Comparison of ENCODE assay signal across 11 cellular contexts in genomic region chr11:64771861-64772260, GRCh38. TPM values are rescaled to one million over a fixed set of nuclear protein-coding genes. Genes with fewer than 3 reads are reported as not detected.
DNase-seq lines count a peak whose midpoint lies in the region; ATAC-seq lines count a peak whose summit lies in the region.
"Had no signal": no experiment of that assay in that cellular context is flagged by ENCODE, and none has a peak within 500 bp of the region (broad histone marks: within the 10 kb centered on the region; RNA-seq: fewer than 3 reads in every experiment).

No MANE protein-coding gene starts in this region.

- peaks cover 57% of the 10 kb centered on the region for H3K4me1 ChIP-seq in effector memory CD4-positive, alpha-beta T cell (ENCODE audit: control insufficient read depth, insufficient read depth, low read length, poor library complexity, severe bottlenecking)
- H3K4me1 ChIP-seq in right cardiac atrium (ENCODE audit: control insufficient read depth, insufficient read depth, low read length), result peaks cover 3% of the 10 kb centered on the region

- peaks cover 99% of the 10 kb centered on the region for H3K36me3 ChIP-seq in effector memory CD4-positive, alpha-beta T cell (ENCODE audit: control insufficient read depth, insufficient read depth, low read length)

- peak overlapping the region; percentile 51 for H3K4me3 Mint-ChIP-seq in activated T-cell treated with anti-CD3 and anti-CD28 coated beads, Interleukin-2, amount 50 U/mL, for 24 hours
- H3K4me3 Mint-ChIP-seq in stimulated activated naive B cell treated with anti-CD40 and anti-IgM and Interleukin-4, amounts not matched to agents 10 μg/mL and 1 μg/mL and 100 μg/mL, for 72 hours, result peak overlapping the region; percentile 64 to 77

- H3K4me1 Mint-ChIP-seq in activated T-cell treated with anti-CD3 and anti-CD28 coated beads, Interleukin-2, amount 50 U/mL, for 24 hours (ENCODE audit: low read depth), result peaks cover 99% of the 10 kb centered on the region
- H3K4me1 Mint-ChIP-seq in stimulated activated naive B cell treated with anti-CD40 and anti-IgM and Interleukin-4, amounts not matched to agents 10 μg/mL and 1 μg/mL and 100 μg/mL, for 72 hours, result peaks cover 47 to 92% of the 10 kb centered on the region in 2 donors

- peak overlapping the region; percentile 93 for H3K27ac Mint-ChIP-seq in activated T-cell treated with anti-CD3 and anti-CD28 coated beads, Interleukin-2, amount 50 U/mL, for 24 hours
- H3K27ac Mint-ChIP-seq in stimulated activated naive B cell treated with anti-CD40 and anti-IgM and Interleukin-4, amounts not matched to agents 10 μg/mL and 1 μg/mL and 100 μg/mL, for 72 hours, result peak overlapping the region; percentile 87

- ATAC-seq in stimulated activated naive B cell treated with anti-CD40 and anti-IgM and Interleukin-4, amounts not matched to agents 10 μg/mL and 1 μg/mL and 100 μg/mL, for 72 hours (replicated peaks), result peak; percentile 91 to 97
- ATAC-seq in right cardiac atrium (no peak), HG02981 (IDR thresholded peaks at IDR 0.05; ENCODE audit: unreplicated experiment) (no peak)

- H3K27ac ChIP-seq in effector memory CD4-positive, alpha-beta T cell (ENCODE audit: insufficient read depth, low read length, poor library complexity, severe bottlenecking), result peak overlapping the region; percentile 1
- H3K27ac ChIP-seq in right cardiac atrium (ENCODE audit: low read length), result no peak overlapping the region

- intact Hi-C loops in right cardiac atrium (cut with DNase I), result no loop called here

- no peaks in the 10 kb centered on the region for H3K9me3 Mint-ChIP-seq in activated T-cell treated with anti-CD3 and anti-CD28 coated beads, Interleukin-2, amount 50 U/mL, for 24 hours
- no peaks in the 10 kb centered on the region for H3K9me3 Mint-ChIP-seq in stimulated activated naive B cell treated with anti-CD40 and anti-IgM and Interleukin-4, amounts not matched to agents 10 μg/mL and 1 μg/mL and 100 μg/mL, for 72 hours

- H3K27me3 Mint-ChIP-seq in activated T-cell treated with anti-CD3 and anti-CD28 coated beads, Interleukin-2, amount 50 U/mL, for 24 hours, result no peaks in the 10 kb centered on the region
- no peaks in the 10 kb centered on the region for H3K27me3 Mint-ChIP-seq in stimulated activated naive B cell treated with anti-CD40 and anti-IgM and Interleukin-4, amounts not matched to agents 10 μg/mL and 1 μg/mL and 100 μg/mL, for 72 hours

- H3K27me3 ChIP-seq in effector memory CD4-positive, alpha-beta T cell (replicated peaks; ENCODE audit: control insufficient read depth, insufficient read depth, low read length, poor library complexity, severe bottlenecking), result no peaks in the 10 kb centered on the region
- H3K27me3 ChIP-seq in right cardiac atrium (ENCODE audit: control insufficient read depth, insufficient read depth), result no peaks in the 10 kb centered on the region

- H3K4me3 ChIP-seq in effector memory CD4-positive, alpha-beta T cell (ENCODE audit: insufficient read depth, low read depth, low read length, poor library complexity, severe bottlenecking), result no peak overlapping the region
- no peak overlapping the region for H3K4me3 ChIP-seq in right cardiac atrium (ENCODE audit: low read length)
- H3K4me3 ChIP-seq: HAP-1 had no signal

- DNase-seq in activated T-cell treated with anti-CD3 and anti-CD28 coated beads, Interleukin-2, amount 50 U/mL, for 24 hours, result no peak
- no peak for DNase-seq in activated T-cell treated with anti-CD3 and anti-CD28 coated beads, Interleukin-2, amount 50 U/mL, for 1 hour
- DNase-seq in NAMALWA (ENCODE audit: low spot score) (peak; percentile 77), AML-193 (lab: John Stamatoyannopoulos, UW) (no peak), right cardiac atrium (no peak)
- DNase-seq in effector memory CD4-positive, alpha-beta T cell, result no peak
- no peak for DNase-seq in stimulated activated naive B cell treated with anti-CD40 and anti-IgM and Interleukin-4, amounts not matched to agents 10 μg/mL and 1 μg/mL and 100 μg/mL, for 72 hours
- DNase-seq: foreskin melanocyte, NCI-H446 had no signal

- no peaks in the 10 kb centered on the region for H3K9me3 ChIP-seq in effector memory CD4-positive, alpha-beta T cell (ENCODE audit: control insufficient read depth, low read length)
- H3K9me3 ChIP-seq in right cardiac atrium (ENCODE audit: control insufficient read depth, low read length), result no peaks in the 10 kb centered on the region
- H3K9me3 ChIP-seq: HAP-1 had no signal

- peaks cover 100% of the 10 kb centered on the region for H3K36me3 Mint-ChIP-seq in activated T-cell treated with anti-CD3 and anti-CD28 coated beads, Interleukin-2, amount 50 U/mL, for 24 hours (ENCODE audit: low read depth)
- H3K36me3 Mint-ChIP-seq in stimulated activated naive B cell treated with anti-CD40 and anti-IgM and Interleukin-4, amounts not matched to agents 10 μg/mL and 1 μg/mL and 100 μg/mL, for 72 hours, result peaks cover 72 to 93% of the 10 kb centered on the region in 2 donors

- 72% methylated on average over 2 of the region's 2 CpGs for WGBS in right cardiac atrium

RNA-seq across cellular contexts. Expression of gene SF1, which starts 6.5 kb away (rescaled TPM):
- 100 to 1,000 TPM; 188 to 203 (median 197) TPM for total RNA-seq in right cardiac atrium
- polyA plus RNA-seq in right cardiac atrium, result 72.8 TPM

RNA-seq across cellular contexts. Expression of gene PYGM, which starts 12.1 kb away (rescaled TPM):
- 10 to 100 TPM; 38.5 to 71.5 (median 57.9) TPM for total RNA-seq in right cardiac atrium
- polyA plus RNA-seq in right cardiac atrium, result 50.2 TPM

RNA-seq across cellular contexts. Expression of gene RASGRP2, which starts 27.9 kb away (rescaled TPM):
- total RNA-seq in right cardiac atrium, result 10 to 100 TPM; 25.5 to 37.3 (median 33.6) TPM
- 69.6 TPM for polyA plus RNA-seq in right cardiac atrium

RNA-seq across cellular contexts. Expression of gene MAP4K2, which starts 31.2 kb away (rescaled TPM):
- 10 to 100 TPM in 3 of 4 donors, 1 to 10 TPM in 1; 8.7 to 11.7 (median 11.0) TPM for total RNA-seq in right cardiac atrium
- polyA plus RNA-seq in right cardiac atrium, result 11.0 TPM

RNA-seq across cellular contexts. Expression of gene MEN1, which starts 38.5 kb away (rescaled TPM):
- total RNA-seq in right cardiac atrium, result 10 to 100 TPM in 2 of 4 donors, 1 to 10 TPM in 2; 9.6 to 11.7 (median 10.1) TPM
- 10.1 TPM for polyA plus RNA-seq in right cardiac atrium

Comparison
In these comparisons a context has a peak if more than half of its experiments do, and no peak if none do; other contexts are left out.
1. ATAC-seq: peak in stimulated activated naive B cell treated with anti-CD40 and anti-IgM and Interleukin-4, amounts not matched to agents 10 μg/mL and 1 μg/mL and 100 μg/mL, for 72 hours (2 of 2); none in right cardiac atrium (0 of 2) and HG02981 (single experiment).